Comparison of ENCODE assay signal across 22 cellular contexts in genomic region chr2:143819190-143819735, GRCh38.
DNase-seq lines count a peak whose midpoint lies in the region; TF ChIP-seq lines count a peak whose summit lies in the region.
"Had no signal": no experiment of that assay in that cellular context is flagged by ENCODE, and none has a peak within 500 bp of the region (broad histone marks: within the 10 kb centered on the region; RNA-seq: fewer than 3 reads in every experiment).

No MANE protein-coding gene starts in this region.

- H3K4me1 ChIP-seq in mesenchymal stem cell (ENCODE audit: control insufficient read depth, insufficient read depth, low read depth, low read length), result no peaks in the 10 kb centered on the region
- H3K4me1 ChIP-seq in ovary (ENCODE audit: insufficient read depth), result no peaks in the 10 kb centered on the region
- H3K4me1 ChIP-seq: breast epithelium, esophagus muscularis mucosa had no signal

- no peak overlapping the region for H2AK5ac ChIP-seq in mesenchymal stem cell (ENCODE audit: low read length, severe bottlenecking)

- no peak overlapping the region for H3K4me3 ChIP-seq in AG10803 (ENCODE audit: low read length)
- H3K4me3 ChIP-seq in SK-N-MC, result peak overlapping the region; percentile 56
- peak overlapping the region in 1 of 2 experiments; percentile 35 for H3K4me3 ChIP-seq in mesenchymal stem cell (ENCODE audit: insufficient read depth in 1 of 2, low read depth in 1 of 2, low read length in 2 of 2)
- no peak overlapping the region for H3K4me3 ChIP-seq in ovary
- H3K4me3 ChIP-seq: breast epithelium, dorsolateral prefrontal cortex, esophagus muscularis mucosa had no signal

- H2BK5ac ChIP-seq in mesenchymal stem cell (ENCODE audit: low read depth, low read length, poor library complexity, severe bottlenecking), result no peak overlapping the region

- H3K9ac ChIP-seq in SK-N-MC (ENCODE audit: insufficient read length) (no peak overlapping the region), mesenchymal stem cell (ENCODE audit: low read length) (no peak overlapping the region)

- no peaks in the 10 kb centered on the region for H3K79me1 ChIP-seq in mesenchymal stem cell (replicated peaks; ENCODE audit: low read length, poor library complexity, severe bottlenecking)

- peak overlapping the region; percentile 77; the same call in 1 of the 2 replicates for H3K27ac ChIP-seq in SK-N-MC
- H3K27ac ChIP-seq in mesenchymal stem cell (ENCODE audit: low read length, poor library complexity, severe bottlenecking), result no peak overlapping the region
- H3K27ac ChIP-seq in ovary, result no peak overlapping the region
- H3K27ac ChIP-seq: breast epithelium, dorsolateral prefrontal cortex, esophagus muscularis mucosa had no signal

- intact Hi-C loops in ovary (cut with DNase I), result no loop called here

- H2BK15ac ChIP-seq in mesenchymal stem cell (ENCODE audit: low read depth, poor library complexity, severe bottlenecking), result no peak overlapping the region

- TF ChIP-seq CTCF in AG10803 (conservative IDR thresholded peaks at IDR 0.05; ENCODE audit: low read length) (no peak), HFFc6 (IDR thresholded peaks at IDR 0.05) (no peak), ovary (IDR thresholded peaks at IDR 0.05) (no peak)

- WGBS in mesenchymal stem cell, result 0% methylated on average over 1 of the region's 1 CpG
- 56 to 65% (median 58%) methylated on average over 1 of the region's 1 CpG for WGBS in ovary, 3 donors

- no peaks in the 10 kb centered on the region for H3K36me3 Mint-ChIP-seq in HFFc6 (ENCODE audit: low read depth)

- DNase-seq in AG10803 (ENCODE audit: low read depth) (peak; percentile 57), HFFc6 (no peak), SK-N-MC (ENCODE audit: low read depth, low spot score) (no peak), fibroblast of the conjunctiva (ENCODE audit: low read depth) (peak; percentile 13), amniotic stem cell (lab: John Stamatoyannopoulos, UW) (no peak), mesenchymal stem cell (no peak), ovary (no peak)
- DNase-seq in stimulated activated CD4-positive, alpha-beta T cell treated with anti-CD3 and anti-CD28 coated beads, Interleukin-1b, Interleukin-23, amount 100 ng/mL, for 48 hours, result no peak
- DNase-seq: activated CD4-positive, CD25-positive, alpha-beta regulatory T cell; activated CD8-positive, alpha-beta memory T cell treated with anti-CD3 and anti-CD28 coated beads for 24 hours; activated naive CD8-positive, alpha-beta T cell treated with anti-CD3 and anti-CD28 coated beads, Interleukin-2, amount 50 U/mL, for 24 hours; CD8-positive, alpha-beta memory T cell; dorsolateral prefrontal cortex; kidney glomerular epithelial cell; MV-4-11; NCI-H2081; NCI-H524; stimulated activated CD4-positive, alpha-beta T cell treated with anti-CD3 and anti-CD28 coated beads, Interleukin-2, amount 100 ng/mL, for 24 hours; T-helper 1 cell had no signal

- no peak overlapping the region for H2BK120ac ChIP-seq in mesenchymal stem cell (ENCODE audit: low read depth, low read length)

- H3K27me3 ChIP-seq in mesenchymal stem cell (ENCODE audit: control insufficient read depth in 1 of 2, insufficient read depth in 1 of 2, low read length in 2 of 2) (no peaks in the 10 kb centered on the region), ovary (no peaks in the 10 kb centered on the region)
- H3K27me3 ChIP-seq: breast epithelium, dorsolateral prefrontal cortex, esophagus muscularis mucosa had no signal

- TF ChIP-seq EP300 in ovary (IDR thresholded peaks at IDR 0.05), result no peak

- no peak overlapping the region for H3K4me2 ChIP-seq in mesenchymal stem cell (ENCODE audit: low read length, poor library complexity, severe bottlenecking)

- 0 out of 2 replicates have a peak, but pooled peaks cover 2% of the 10 kb centered on the region for H3K27me3 Mint-ChIP-seq in HFFc6 (ENCODE audit: insufficient read depth)

- no peak overlapping the region for H3K4ac ChIP-seq in mesenchymal stem cell (ENCODE audit: low read depth in 1 of 2, low read length in 2 of 2)

- H3K27ac Mint-ChIP-seq in HFFc6, result no peak overlapping the region
- H3K27ac Mint-ChIP-seq: activated naive CD8-positive, alpha-beta T cell treated with anti-CD3 and anti-CD28 coated beads, Interleukin-2, amount 50 U/mL, for 24 hours; activated T-helper 1 cell treated with anti-CD3 and anti-CD28 coated beads, Interleukin-12 subunit alpha, Interleukin-12 subunit beta, Interleukin-2, Interleukin-4 antibody, amounts not matched to agents 30 ng/mL and 10 ng/mL and 1 ng/mL, durations not matched to agents 14 hours and 24 hours and 36 hours; CD8-positive, alpha-beta memory T cell had no signal

- H4K8ac ChIP-seq in mesenchymal stem cell (ENCODE audit: low read length), result no peak overlapping the region

- peak overlapping the region; percentile 56 for H3K4me3 Mint-ChIP-seq in HFFc6
- H3K4me3 Mint-ChIP-seq: activated naive CD8-positive, alpha-beta T cell treated with anti-CD3 and anti-CD28 coated beads, Interleukin-2, amount 50 U/mL, for 24 hours; activated T-helper 1 cell treated with anti-CD3 and anti-CD28 coated beads, Interleukin-12 subunit alpha, Interleukin-12 subunit beta, Interleukin-2, Interleukin-4 antibody, amounts not matched to agents 30 ng/mL and 10 ng/mL and 1 ng/mL, durations not matched to agents 14 hours and 24 hours and 36 hours; CD8-positive, alpha-beta memory T cell had no signal

- no peaks in the 10 kb centered on the region for H3K9me3 Mint-ChIP-seq in HFFc6
- H3K9me3 Mint-ChIP-seq: activated naive CD8-positive, alpha-beta T cell treated with anti-CD3 and anti-CD28 coated beads, Interleukin-2, amount 50 U/mL, for 24 hours; activated T-helper 1 cell treated with anti-CD3 and anti-CD28 coated beads, Interleukin-12 subunit alpha, Interleukin-12 subunit beta, Interleukin-2, Interleukin-4 antibody, amounts not matched to agents 30 ng/mL and 10 ng/mL and 1 ng/mL, durations not matched to agents 14 hours and 24 hours and 36 hours; CD8-positive, alpha-beta memory T cell had no signal

- H3K23ac ChIP-seq in mesenchymal stem cell (ENCODE audit: low read length in 2 of 2), result no peak overlapping the region

- no peak overlapping the region for H3K18ac ChIP-seq in mesenchymal stem cell (ENCODE audit: low read depth in 1 of 2, low read length in 2 of 2)

- H3K36me3 ChIP-seq in SK-N-MC (ENCODE audit: insufficient read depth, low read length), result no peaks in the 10 kb centered on the region
- no peaks in the 10 kb centered on the region for H3K36me3 ChIP-seq in mesenchymal stem cell (ENCODE audit: control insufficient read depth in 1 of 2, insufficient read depth in 2 of 2, low read depth in 1 of 2, low read length in 2 of 2)
- H3K36me3 ChIP-seq in ovary, result no peaks in the 10 kb centered on the region
- H3K36me3 ChIP-seq: breast epithelium, esophagus muscularis mucosa had no signal

- no peak for TF ChIP-seq POLR2A in ovary (IDR thresholded peaks at IDR 0.05)

- no peak overlapping the region for H4K91ac ChIP-seq in mesenchymal stem cell (ENCODE audit: low read length)

- no peak overlapping the region for H3K14ac ChIP-seq in mesenchymal stem cell (ENCODE audit: low read length in 2 of 2)

- H2AFZ ChIP-seq in mesenchymal stem cell (ENCODE audit: low read depth, low read length), result no peak overlapping the region

- peaks cover 21% of the 10 kb centered on the region for H3K4me1 Mint-ChIP-seq in HFFc6 (ENCODE audit: low read depth)
- H3K4me1 Mint-ChIP-seq: activated naive CD8-positive, alpha-beta T cell treated with anti-CD3 and anti-CD28 coated beads, Interleukin-2, amount 50 U/mL, for 24 hours; CD8-positive, alpha-beta memory T cell had no signal

- no peak overlapping the region for H2BK12ac ChIP-seq in mesenchymal stem cell (ENCODE audit: low read length in 2 of 2)

- H3K9me3 ChIP-seq in SK-N-MC (ENCODE audit: low read depth, low read length), result no peaks in the 10 kb centered on the region
- H3K9me3 ChIP-seq in mesenchymal stem cell (ENCODE audit: control insufficient read depth, low read length), result no peaks in the 10 kb centered on the region
- no peaks in the 10 kb centered on the region for H3K9me3 ChIP-seq in ovary
- H3K9me3 ChIP-seq: breast epithelium, esophagus muscularis mucosa had no signal

Comparison
In these comparisons a context has a peak if more than half of its experiments do, and no peak if none do; other contexts are left out.
1. DNase-seq: peak in AG10803 (single experiment) and fibroblast of the conjunctiva (single experiment); none in HFFc6 (single experiment), SK-N-MC (single experiment), amniotic stem cell (single experiment), stimulated activated CD4-positive, alpha-beta T cell treated with anti-CD3 and anti-CD28 coated beads, Interleukin-1b, Interleukin-23, amount 100 ng/mL, for 48 hours (single experiment), mesenchymal stem cell (single experiment) and ovary (0 of 5).